8 cellular contexts compared by ENCODE assay signal in the genomic region with DNA sequence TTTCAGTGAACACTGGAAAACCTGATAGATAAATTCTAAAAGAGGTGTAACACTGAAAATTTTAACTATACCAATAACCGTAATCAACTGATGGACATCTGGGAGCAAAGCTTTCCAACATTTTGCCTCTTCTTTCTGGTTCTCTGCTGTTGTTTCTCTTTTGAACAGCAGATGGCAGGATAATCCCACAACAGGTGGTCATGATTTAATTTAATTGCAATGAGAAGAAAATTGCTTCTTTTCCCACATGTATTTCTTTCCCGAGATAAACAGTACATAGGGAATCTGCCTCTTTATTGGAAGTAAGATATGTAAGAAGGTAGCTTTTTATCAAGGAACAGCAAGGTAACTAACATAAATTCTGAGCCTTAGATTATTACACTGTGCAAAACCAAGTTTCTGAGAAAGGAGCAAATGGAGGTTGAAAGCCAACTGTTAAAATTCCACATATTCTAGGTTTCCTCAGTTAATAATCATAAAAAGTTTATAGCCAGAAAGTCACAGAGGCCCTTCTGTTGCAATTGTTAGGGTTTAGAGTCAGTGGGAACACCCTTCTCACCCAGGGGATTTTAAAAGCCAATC.
DNase-seq lines count a peak whose midpoint lies in the region; ATAC-seq, FAIRE-seq and TF ChIP-seq lines count a peak whose summit lies in the region.

No MANE protein-coding gene starts in this region.

- H3K9me3 ChIP-seq in PC-3 (ENCODE audit: low read length) (no peaks in the 10 kb centered on the region), HepG2 (ENCODE audit: low read length) (no peaks in the 10 kb centered on the region), upper lobe of right lung (no peaks in the 10 kb centered on the region)

- no peaks in the 10 kb centered on the region for H3K27me3 ChIP-seq in PC-3 (ENCODE audit: low read length)
- peaks cover 0 to 7% of the 10 kb centered on the region in 2 experiments; a peak in 2 of 5 replicates for H3K27me3 ChIP-seq in HepG2 (ENCODE audit: control insufficient read depth in 1 of 2, insufficient read depth in 2 of 2, low read length in 2 of 2)
- no peaks in the 10 kb centered on the region for H3K27me3 ChIP-seq in upper lobe of right lung

- BruUV-seq in PC-3 (replicated peaks; lab: Mats Ljungman, UMichigan) = no TSS peak
- no TSS peak for BruUV-seq in HepG2 (replicated peaks; lab: Mats Ljungman, UMichigan)

- H3F3A ChIP-seq in PC-3 (ENCODE audit: low read length, unreplicated experiment) = no peaks in the 10 kb centered on the region

- POLR2A ChIA-PET in PC-3 (lab: Charles Lee; ENCODE audit: unreplicated experiment) = no interaction called here
- POLR2A ChIA-PET in HepG2 (lab: Yijun Ruan, JAX) = interaction anchor here (0.9 to 1.3 kb wide), 3 partner anchors 96 to 187 kb away, joined by 3 read pairs; partner anchors contain the start of gene PIGV

- H3K4me1 ChIP-seq in PC-3 (ENCODE audit: insufficient read depth, low read length) = peaks cover 7% of the 10 kb centered on the region; the same call in 1 of the 2 replicates
- 0 out of 2 replicates have a peak, but pooled peaks cover 7% of the 10 kb centered on the region for H3K4me1 ChIP-seq in HepG2 (ENCODE audit: insufficient read depth, low read length)
- no peaks in the 10 kb centered on the region for H3K4me1 ChIP-seq in upper lobe of right lung

- H3K36me3 ChIP-seq in PC-3 (ENCODE audit: low read depth, low read length) = no peaks in the 10 kb centered on the region
- no peaks in the 10 kb centered on the region for H3K36me3 ChIP-seq in HepG2 (replicated peaks in 1 of 2; ENCODE audit: control insufficient read depth in 1 of 2, insufficient read depth in 2 of 2, low read length in 2 of 2)
- H3K36me3 ChIP-seq in upper lobe of right lung = no peaks in the 10 kb centered on the region

- CTCF ChIA-PET in PC-3 (lab: Charles Lee) = interaction anchor here (0.6 to 2.3 kb wide), 8 partner anchors 20 to 263 kb away, joined by 3 to 13 read pairs (median 6); no protein-coding TSS in a partner anchor
- CTCF ChIA-PET in HepG2 (lab: Yijun Ruan, JAX; ENCODE audit: low intra/inter-chr PET ratio, low total read pairs) = interaction anchor here (1.0 to 3.3 kb wide), 5 partner anchors 75 to 207 kb away, joined by 3 to 44 read pairs (median 4); partner anchors contain the start of gene PIGV

- TF ChIP-seq CTCF in PC-3 (conservative IDR thresholded peaks at IDR 0.05; ENCODE audit: low read depth, low read length) = peak; percentile 93
- TF ChIP-seq CTCF in HepG2 (CRISPR knock-in tag; IDR thresholded peaks at IDR 0.05) = peak; percentile 82
- TF ChIP-seq CTCF in upper lobe of right lung (IDR thresholded peaks at IDR 0.05) = peak; percentile 88

- peak; percentile 85 for TF ChIP-seq RAD21 in HepG2 (CRISPR knock-in tag; IDR thresholded peaks at IDR 0.05)

- H2AFZ ChIP-seq in PC-3 (ENCODE audit: low read length) (peak overlapping the region; percentile 59; the same call in 1 of the 2 replicates), HepG2 (ENCODE audit: low read length) (no peak overlapping the region)

- H3K9ac ChIP-seq in PC-3 (ENCODE audit: low read length) = no peak overlapping the region
- no peak overlapping the region for H3K9ac ChIP-seq in HepG2 (ENCODE audit: insufficient read depth, low read depth, low read length)

- TF ChIP-seq EP300 in HepG2 (IDR thresholded peaks at IDR 0.05; ENCODE audit: low read depth in 2 of 2, low read length in 2 of 2) = no peak
- TF ChIP-seq EP300 in HepG2 (CRISPR knock-in tag; IDR thresholded peaks at IDR 0.05; ENCODE audit: borderline replicate concordance) = no peak

- in situ Hi-C loops in HepG2 (cut with HindIII; ENCODE audit: extremely low pct_ligation_motif_present, low pct_unique_long_range_greater_than_20kb) = loop anchor here (5.0 kb wide), 1 partner anchor 185 kb away; the partner anchor contains the start of gene PIGV

- WGBS in HepG2 (ENCODE audit: low lambda C conversion rate) = 5% methylated on average over 2 of the region's 2 CpGs

- H3K27ac ChIP-seq in PC-3 (ENCODE audit: low read length) (no peak overlapping the region), HepG2 (ENCODE audit: extremely low read length, insufficient read depth, low read length) (no peak overlapping the region), upper lobe of right lung (no peak overlapping the region)

- ATAC-seq in PC-3 = peak; percentile 49
- no peak for ATAC-seq in HepG2
- ATAC-seq in upper lobe of right lung = peak; percentile 85
- ATAC-seq in GM18873 (IDR thresholded peaks at IDR 0.05; ENCODE audit: low FRiP score, unreplicated experiment) = no peak

- intact Hi-C loops in PC-3 (cut with micrococcal nuclease) (loop anchor here (1.0 kb wide), 4 partner anchors 75 to 276 kb away; no protein-coding TSS in a partner anchor), HepG2 (cut with micrococcal nuclease; ENCODE audit: unreplicated experiment) (loop anchor here (1.0 to 10.0 kb wide), 5 partner anchors 75 to 272 kb away; no protein-coding TSS in a partner anchor), upper lobe of right lung (cut with DNase I) (loop anchor here (5.0 kb wide), 1 partner anchor 190 kb away; no protein-coding TSS in a partner anchor)

- peak; percentile 86 for FAIRE-seq in HepG2 (lab: Jason Lieb, UNC)

- peak overlapping the region; percentile 50 for H3K4me2 ChIP-seq in PC-3 (ENCODE audit: low read length)
- no peak overlapping the region; the same call in 1 of the 2 replicates for H3K4me2 ChIP-seq in HepG2 (ENCODE audit: low read depth, low read length)

- H4K20me1 ChIP-seq in PC-3 (ENCODE audit: low read length) = no peaks in the 10 kb centered on the region
- no peaks in the 10 kb centered on the region for H4K20me1 ChIP-seq in HepG2 (ENCODE audit: insufficient read depth, low read length)

- H3K79me2 ChIP-seq in PC-3 (ENCODE audit: low read length) = no peaks in the 10 kb centered on the region
- no peaks in the 10 kb centered on the region for H3K79me2 ChIP-seq in HepG2 (ENCODE audit: insufficient read depth, low read length)

- H3K9me2 ChIP-seq in PC-3 (replicated peaks; ENCODE audit: low read length) = no peaks in the 10 kb centered on the region

- TF ChIP-seq POLR2A in HepG2 (IDR thresholded peaks at IDR 0.05; ENCODE audit: insufficient read depth in 1 of 2, low read depth in 2 of 2, low read length in 2 of 2) = no peak

- DNase-seq in activated gamma-delta T cell treated with Interleukin-2 at 50 U/mL for 16 hours (peak; percentile 45), activated gamma-delta T cell (lab: John Stamatoyannopoulos, UW) (no peak), LHCN-M2 (ENCODE audit: low read depth) (peak; percentile 61), PC-3 (peak; percentile 87), HepG2 (ENCODE audit: low spot score) (peak; percentile 52), upper lobe of right lung (no peak)
- DNase-seq in central memory CD4-positive, alpha-beta T cell = peak; percentile 58

- no peak overlapping the region for H3K4me3 ChIP-seq in PC-3 (ENCODE audit: low read length)
- H3K4me3 ChIP-seq in HepG2 (replicated peaks in 1 of 3; ENCODE audit: insufficient read depth in 1 of 3, low read depth in 2 of 3, low read length in 3 of 3) = no peak overlapping the region
- H3K4me3 ChIP-seq in upper lobe of right lung = no peak overlapping the region

TF ChIP-seq in HepG2, 621 proteins besides CTCF, POLR2A, EP300 and RAD21:
- peak; percentile 96 for TF ChIP-seq SMC3 (IDR thresholded peaks at IDR 0.05; ENCODE audit: low read length)
- TF ChIP-seq, protein P1, sequence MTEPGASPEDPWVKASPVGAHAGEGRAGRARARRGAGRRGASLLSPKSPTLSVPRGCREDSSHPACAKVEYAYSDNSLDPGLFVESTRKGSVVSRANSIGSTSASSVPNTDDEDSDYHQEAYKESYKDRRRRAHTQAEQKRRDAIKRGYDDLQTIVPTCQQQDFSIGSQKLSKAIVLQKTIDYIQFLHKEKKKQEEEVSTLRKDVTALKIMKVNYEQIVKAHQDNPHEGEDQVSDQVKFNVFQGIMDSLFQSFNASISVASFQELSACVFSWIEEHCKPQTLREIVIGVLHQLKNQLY (CRISPR knock-in tag; IDR thresholded peaks at IDR 0.05) = no peak
- peak; percentile 96 for TF ChIP-seq STAG1 (CRISPR knock-in tag; IDR thresholded peaks at IDR 0.05)
- TF ChIP-seq THAP11 (CRISPR knock-in tag; IDR thresholded peaks at IDR 0.05) = peak; percentile 27; the same call in 1 of the 2 replicates
- peak; percentile 84 for TF ChIP-seq MIXL1 (CRISPR knock-in tag; IDR thresholded peaks at IDR 0.05)
- no peak for TF ChIP-seq ZNF263 (CRISPR knock-in tag; IDR thresholded peaks at IDR 0.05)
- TF ChIP-seq ARID3A (IDR thresholded peaks at IDR 0.05; ENCODE audit: low read depth, low read length) = peak; percentile 79; the same call in 1 of the 2 replicates
- TF ChIP-seq ZNF253 (CRISPR knock-in tag; IDR thresholded peaks at IDR 0.05; ENCODE audit: borderline replicate concordance) = no peak

Comparison
In these comparisons a context has a peak if more than half of its experiments do, and no peak if none do; other contexts are left out.
1. DNase-seq: peak in activated gamma-delta T cell treated with Interleukin-2 at 50 U/mL for 16 hours (single experiment), LHCN-M2 (single experiment), PC-3 (single experiment), central memory CD4-positive, alpha-beta T cell (single experiment) and HepG2 (single experiment); none in activated gamma-delta T cell (single experiment) and upper lobe of right lung (single experiment).
2. ATAC-seq: peak in PC-3 (single experiment) and upper lobe of right lung (single experiment); none in HepG2 (single experiment) and GM18873 (single experiment).
3. Peak in every context shown above with its lines, with median percentiles within 50 percentile points of each other: CTCF ChIP-seq.